Comparison of ENCODE assay signal across 25 cellular contexts in the genomic region with DNA sequence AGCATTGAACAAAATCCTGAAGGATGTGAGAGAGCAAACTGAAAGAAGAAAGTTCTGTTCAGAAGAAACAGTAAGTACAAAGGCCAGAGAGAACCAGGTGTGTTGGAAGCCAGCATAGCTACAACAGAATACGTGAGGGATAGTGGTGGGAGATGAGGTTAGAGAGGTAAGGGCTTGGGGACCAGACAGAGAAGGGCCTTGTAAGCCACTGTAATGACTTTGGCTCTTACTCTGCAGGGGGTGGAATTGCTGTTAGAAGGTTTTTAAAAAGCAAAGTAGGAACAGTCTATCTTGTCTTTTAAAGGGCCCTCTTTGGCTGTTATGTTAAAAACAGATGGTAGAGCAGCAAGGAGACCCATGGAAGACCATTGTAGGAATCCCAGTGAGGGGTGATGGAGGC.
"Had no signal": no experiment of that assay in that cellular context is flagged by ENCODE, and none has a peak within 500 bp of the region (broad histone marks: within the 10 kb centered on the region; RNA-seq: fewer than 3 reads in every experiment).

No MANE protein-coding gene starts in this region.

- H3K4me3 ChIP-seq: colonic mucosa, dorsolateral prefrontal cortex, esophagus muscularis mucosa, gastroesophageal sphincter, heart left ventricle, hepatocyte, left lung, lower lobe of right lung, mucosa of descending colon had no signal

- H3K9me3 Mint-ChIP-seq: mesothelial cell of epicardium; naive B cell; naive thymus-derived CD8-positive, alpha-beta T cell had no signal

- H3K4me1 ChIP-seq: colonic mucosa had no signal

- H3K36me3 ChIP-seq: colonic mucosa, esophagus muscularis mucosa, gastroesophageal sphincter, heart left ventricle had no signal

- H3K36me3 Mint-ChIP-seq: naive B cell; naive thymus-derived CD8-positive, alpha-beta T cell had no signal

- FAIRE-seq: endothelial cell of umbilical vein, frontal cortex, islet of Langerhans, keratinocyte had no signal

- H3K27me3 ChIP-seq: colonic mucosa, foreskin keratinocyte, hepatocyte had no signal

- H3K27ac Mint-ChIP-seq: mesothelial cell of epicardium; naive B cell; naive thymus-derived CD8-positive, alpha-beta T cell had no signal

- H3K4me3 Mint-ChIP-seq: mesothelial cell of epicardium; naive B cell; naive thymus-derived CD8-positive, alpha-beta T cell had no signal

- H3K9me3 ChIP-seq: colonic mucosa, esophagus muscularis mucosa, gastroesophageal sphincter, heart left ventricle, left lung, lower lobe of right lung, mucosa of descending colon had no signal

- DNase-seq: colonic mucosa; cortex of kidney; dermis blood vessel endothelial cell; dorsolateral prefrontal cortex; effector CD4-positive, alpha-beta T cell; effector memory CD4-positive, alpha-beta T cell; foreskin keratinocyte; heart left ventricle; hypothalamus; left cardiac atrium; left lung; left ventricle myocardium superior; lower lobe of right lung; mesenchymal stem cell; mucosa of descending colon; naive B cell; naive thymus-derived CD8-positive, alpha-beta T cell had no signal

- H3K27ac ChIP-seq: colonic mucosa, dorsolateral prefrontal cortex, esophagus muscularis mucosa, foreskin keratinocyte, gastroesophageal sphincter, heart left ventricle, hepatocyte, left lung, lower lobe of right lung had no signal
